9 cellular contexts compared by ENCODE assay signal in genomic region chr6:33201935-33202334, GRCh38. TPM values are rescaled to one million over a fixed set of nuclear protein-coding genes. Genes with fewer than 3 reads are reported as not detected.
DNase-seq lines count a peak whose midpoint lies in the region; TF ChIP-seq lines count a peak whose summit lies in the region.
"Had no signal": no experiment of that assay in that cellular context is flagged by ENCODE, and none has a peak within 500 bp of the region (broad histone marks: within the 10 kb centered on the region; RNA-seq: fewer than 3 reads in every experiment).

No MANE protein-coding gene starts in this region.

- H2AK5ac ChIP-seq in H9 (ENCODE audit: insufficient read length, low read length), result no peak overlapping the region

- H3K56ac ChIP-seq in H9 (ENCODE audit: insufficient read length, low read depth, low read length), result no peak overlapping the region

- H3K27me3 ChIP-seq in H9 (ENCODE audit: insufficient read depth, low read length), result peaks cover 17% of the 10 kb centered on the region; the same call in 1 of the 2 replicates
- H3K27me3 ChIP-seq in WERI-Rb-1 (ENCODE audit: insufficient read depth, low read depth, severe bottlenecking), result no peaks in the 10 kb centered on the region
- no peaks in the 10 kb centered on the region for H3K27me3 ChIP-seq in left ventricle myocardium inferior (ENCODE audit: low read depth)
- no peaks in the 10 kb centered on the region for H3K27me3 ChIP-seq in skeletal muscle tissue (ENCODE audit: control insufficient read depth in 3 of 3, insufficient read depth in 3 of 3, low read length in 3 of 3)

- peak overlapping the region; percentile 96 to 99 for H3K4me3 Mint-ChIP-seq in H9

- H4K91ac ChIP-seq in H9 (ENCODE audit: insufficient read length, low read depth, low read length), result no peak overlapping the region

- H3T11ph ChIP-seq in H9 (ENCODE audit: low read length), result no peak overlapping the region

- H3K27ac ChIP-seq in H9 (ENCODE audit: insufficient read length, low read depth, low read length) (no peak overlapping the region), WERI-Rb-1 (peak overlapping the region; percentile 99; the same call in 1 of the 2 replicates), left ventricle myocardium inferior (replicated peaks) (peak overlapping the region; percentile 99), skeletal muscle tissue (ENCODE audit: low read depth, low read length) (no peak overlapping the region)

- no peak overlapping the region for H2BK15ac ChIP-seq in H9 (ENCODE audit: low read depth, low read length)

- H3K79me1 ChIP-seq in H9 (ENCODE audit: insufficient read depth, low read depth, low read length, poor library complexity, severe bottlenecking), result no peaks in the 10 kb centered on the region

- peaks cover 21% of the 10 kb centered on the region for H3K27me3 Mint-ChIP-seq in H9 (ENCODE audit: low read depth)

- H3K4me1 ChIP-seq in H9 (ENCODE audit: insufficient read depth, low read length) (peaks cover 15% of the 10 kb centered on the region; the same call in 1 of the 2 replicates), left ventricle myocardium inferior (peaks cover 82% of the 10 kb centered on the region), skeletal muscle tissue (ENCODE audit: control insufficient read depth in 3 of 3, insufficient read depth in 3 of 3, low read length in 3 of 3) (peaks cover 56 to 71% (median 58%) of the 10 kb centered on the region in 3 donors)

- no peak for TF ChIP-seq CTCF in H9 (conservative IDR thresholded peaks at IDR 0.05)
- TF ChIP-seq CTCF in WERI-Rb-1 (IDR thresholded peaks at IDR 0.05; ENCODE audit: low read depth, low read length), result no peak
- TF ChIP-seq CTCF in left ventricle myocardium inferior (IDR thresholded peaks at IDR 0.05; ENCODE audit: borderline replicate concordance), result no peak

- H3K4me3 ChIP-seq in WERI-Rb-1 (ENCODE audit: low read depth, low read length) (no peak overlapping the region), left ventricle myocardium inferior (peak overlapping the region; percentile 99), skeletal muscle tissue (ENCODE audit: low read length in 3 of 3) (peak overlapping the region; percentile 94 to 99 (median 99))

- H3K23ac ChIP-seq in H9 (ENCODE audit: insufficient read length, low read depth, low read length), result no peak overlapping the region

- H4K20me1 ChIP-seq in H9 (ENCODE audit: control insufficient read depth, insufficient read depth, insufficient read length), result no peaks in the 10 kb centered on the region

- no peak overlapping the region for H3K14ac ChIP-seq in H9 (ENCODE audit: insufficient read depth, low read length)

- no peak overlapping the region for H2BK120ac ChIP-seq in H9 (ENCODE audit: low read depth, low read length, poor library complexity, severe bottlenecking)

- peaks cover 18% of the 10 kb centered on the region for H3K23me2 ChIP-seq in H9 (ENCODE audit: insufficient read length, low read depth, low read length, poor library complexity, severe bottlenecking)

- H3K4me2 ChIP-seq in H9 (ENCODE audit: insufficient read depth, insufficient read length, low read length), result peak overlapping the region; percentile 86

- peaks cover 4% of the 10 kb centered on the region; the same call in 1 of the 2 replicates for H3K79me2 ChIP-seq in H9 (ENCODE audit: insufficient read depth, low read length)

- no peaks in the 10 kb centered on the region for H3K9me3 ChIP-seq in H9 (ENCODE audit: control insufficient read depth, low read depth, low read length)
- H3K9me3 ChIP-seq in WERI-Rb-1 (ENCODE audit: severe bottlenecking), result no peaks in the 10 kb centered on the region
- H3K9me3 ChIP-seq in left ventricle myocardium inferior (replicated peaks), result no peaks in the 10 kb centered on the region
- no peaks in the 10 kb centered on the region for H3K9me3 ChIP-seq in skeletal muscle tissue (ENCODE audit: control insufficient read depth in 3 of 3, low read length in 3 of 3)

- no peak overlapping the region for H3K4ac ChIP-seq in H9 (ENCODE audit: low read depth, low read length)

- no peak overlapping the region for H2BK12ac ChIP-seq in H9 (ENCODE audit: insufficient read length, low read depth, low read length)

- no peak overlapping the region for H4K5ac ChIP-seq in H9 (ENCODE audit: insufficient read length, low read depth, low read length)

- no peaks in the 10 kb centered on the region; a peak in 1 of 5 replicates for H3K9me3 Mint-ChIP-seq in H9

- H2BK20ac ChIP-seq in H9 (ENCODE audit: low read depth, low read length, poor library complexity, severe bottlenecking), result no peak overlapping the region

- no peak overlapping the region for H3K18ac ChIP-seq in H9 (ENCODE audit: insufficient read length, low read depth, low read length)

- no CpG with 5 or more reads among the region's 6 CpGs for WGBS in H9 (ENCODE audit: extremely low coverage, insufficient read length, low lambda C conversion rate)

- peaks cover 50% of the 10 kb centered on the region for H3K36me3 ChIP-seq in WERI-Rb-1
- peaks cover 36% of the 10 kb centered on the region for H3K36me3 ChIP-seq in left ventricle myocardium inferior
- peaks cover 32 to 42% (median 37%) of the 10 kb centered on the region in 3 donors for H3K36me3 ChIP-seq in skeletal muscle tissue (ENCODE audit: control insufficient read depth in 3 of 3, insufficient read depth in 3 of 3, low read length in 3 of 3)

- H3K36me3 Mint-ChIP-seq in H9 (ENCODE audit: insufficient read depth in 1 of 3, low read depth in 3 of 3), result peaks cover 25 to 38% (median 28%) of the 10 kb centered on the region in 3 experiments

- no peak overlapping the region for H2BK5ac ChIP-seq in H9 (ENCODE audit: insufficient read length, low read length)

- H3K27ac Mint-ChIP-seq in H9, result no peak overlapping the region

- H3K9ac ChIP-seq in H9 (ENCODE audit: extremely low read depth, insufficient read length, low read length), result no peak overlapping the region
- H3K9ac ChIP-seq in skeletal muscle tissue (ENCODE audit: low read depth in 1 of 3, low read length in 3 of 3), result peak overlapping the region in 2 of 3 donors; percentile 99 to 100

- DNase-seq in H9, result no peak
- no peak for DNase-seq in WERI-Rb-1
- DNase-seq in left ventricle myocardium inferior, result no peak
- no peak for DNase-seq in mesenteric fat pad (ENCODE audit: low spot score)
- DNase-seq in NCI-H446 treated with DMSO at 0.1 percent for 48 hours (lab: John Stamatoyannopoulos, UW), result no peak
- no peak for DNase-seq in activated CD4-positive, alpha-beta T cell treated with anti-CD3 and anti-CD28 coated beads for 1 hour
- DNase-seq in NCI-H187 (lab: John Stamatoyannopoulos, UW), result no peak
- DNase-seq: NCI-H1436 treated with DMSO at 0.1 percent for 48 hours had no signal

- peaks cover 51 to 63% of the 10 kb centered on the region in 2 experiments for H3K4me1 Mint-ChIP-seq in H9

- intact Hi-C loops in left ventricle myocardium inferior (cut with micrococcal nuclease), result no loop called here

- no peak overlapping the region for H4K8ac ChIP-seq in H9 (replicated peaks; ENCODE audit: insufficient read length, low read depth, low read length)

- no peak overlapping the region for H2AFZ ChIP-seq in H9 (ENCODE audit: low read length)

RNA-seq across cellular contexts. Expression of gene SLC39A7, which starts 1.3 kb away (rescaled TPM):
- total RNA-seq in H9 (2021), result 105 and 107 TPM in 2 replicates
- total RNA-seq in left ventricle myocardium inferior, result 50.5 TPM
- 53.2 TPM for total RNA-seq in skeletal muscle tissue
- total RNA-seq in mesenteric fat pad, result 109 TPM

RNA-seq across cellular contexts. Expression of gene RXRB, which starts 1.5 kb away (rescaled TPM):
- 14.8 and 16.8 TPM in 2 replicates for total RNA-seq in H9 (2021)
- 40.3 TPM for total RNA-seq in left ventricle myocardium inferior
- total RNA-seq in skeletal muscle tissue, result 17.7 TPM
- total RNA-seq in mesenteric fat pad, result 35.8 TPM

RNA-seq across cellular contexts. Expression of gene HSD17B8, which starts 2.5 kb away (rescaled TPM):
- total RNA-seq in H9 (2021) (5.5 and 7.1 TPM in 2 replicates), left ventricle myocardium inferior (18.2 TPM), skeletal muscle tissue (15.7 TPM), mesenteric fat pad (5.3 TPM)

RNA-seq across cellular contexts. Expression of gene RING1, which starts 6.4 kb away (rescaled TPM):
- total RNA-seq in H9 (2021) (29.8 and 31.0 TPM in 2 replicates), left ventricle myocardium inferior (28.4 TPM), skeletal muscle tissue (20.4 TPM), mesenteric fat pad (32.6 TPM)

RNA-seq across cellular contexts. Expression of gene COL11A2, which starts 9.7 kb away (rescaled TPM):
- total RNA-seq in H9 (2021), result 2.0 and 2.3 TPM in 2 replicates
- 1.3 TPM for total RNA-seq in left ventricle myocardium inferior
- 28.7 TPM for total RNA-seq in skeletal muscle tissue
- total RNA-seq in mesenteric fat pad, result 0.67 TPM

Comparison
In these comparisons a context has a peak if more than half of its experiments do, and no peak if none do; other contexts are left out.
1. H3K27ac ChIP-seq: peak in WERI-Rb-1 (single experiment) and left ventricle myocardium inferior (single experiment); none in H9 (single experiment) and skeletal muscle tissue (single experiment).